1 cellular context compared by ENCODE assay signal in the genomic region with DNA sequence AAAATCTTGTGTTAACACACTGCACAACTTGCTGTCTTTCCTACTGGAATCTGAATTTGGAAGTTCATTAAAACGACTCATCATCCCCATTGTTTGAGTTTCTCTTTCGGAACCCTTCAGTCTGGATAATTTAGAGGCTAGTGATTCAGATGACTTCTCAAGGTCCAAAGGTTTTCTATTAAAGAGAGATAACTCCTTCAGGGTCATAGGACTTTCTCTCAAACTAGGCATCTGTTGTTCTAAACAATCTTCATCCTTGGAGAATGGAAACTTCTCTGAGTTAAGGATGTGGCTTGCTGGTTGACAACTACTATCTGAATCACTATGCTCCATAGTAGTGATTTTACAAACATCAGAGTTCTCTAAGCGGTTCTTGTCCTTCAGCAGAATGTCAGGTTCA.
TF ChIP-seq lines count a peak whose summit lies in the region.

No MANE protein-coding gene starts in this region.

TF ChIP-seq in SK-N-SH treated with all-trans-retinoic acid at 6 μM for 48 hours, 23 proteins besides CTCF, POLR2A, EP300 and RAD21 (continued from another document):
- TF ChIP-seq, protein P1, sequence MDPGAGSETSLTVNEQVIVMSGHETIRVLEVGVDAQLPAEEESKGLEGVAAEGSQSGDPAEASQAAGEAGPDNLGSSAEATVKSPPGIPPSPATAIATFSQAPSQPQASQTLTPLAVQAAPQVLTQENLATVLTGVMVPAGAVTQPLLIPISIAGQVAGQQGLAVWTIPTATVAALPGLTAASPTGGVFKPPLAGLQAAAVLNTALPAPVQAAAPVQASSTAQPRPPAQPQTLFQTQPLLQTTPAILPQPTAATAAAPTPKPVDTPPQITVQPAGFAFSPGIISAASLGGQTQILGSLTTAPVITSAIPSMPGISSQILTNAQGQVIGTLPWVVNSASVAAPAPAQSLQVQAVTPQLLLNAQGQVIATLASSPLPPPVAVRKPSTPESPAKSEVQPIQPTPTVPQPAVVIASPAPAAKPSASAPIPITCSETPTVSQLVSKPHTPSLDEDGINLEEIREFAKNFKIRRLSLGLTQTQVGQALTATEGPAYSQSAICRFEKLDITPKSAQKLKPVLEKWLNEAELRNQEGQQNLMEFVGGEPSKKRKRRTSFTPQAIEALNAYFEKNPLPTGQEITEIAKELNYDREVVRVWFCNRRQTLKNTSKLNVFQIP (CRISPR knock-in tag; IDR thresholded peaks at IDR 0.05; ENCODE audit: borderline replicate concordance, low read depth) = no peak
- TF ChIP-seq ZFP30 (CRISPR knock-in tag; IDR thresholded peaks at IDR 0.05) = no peak
- no peak for TF ChIP-seq SNAI2 (CRISPR knock-in tag; IDR thresholded peaks at IDR 0.05)
- TF ChIP-seq GLIS3 (CRISPR knock-in tag; IDR thresholded peaks at IDR 0.05) = no peak
- TF ChIP-seq OSR1 (CRISPR knock-in tag; IDR thresholded peaks at IDR 0.05) = no peak
- no peak for TF ChIP-seq ARNTL (CRISPR knock-in tag; IDR thresholded peaks at IDR 0.05; ENCODE audit: borderline replicate concordance, low read depth)
- no peak for TF ChIP-seq PPARA (CRISPR knock-in tag; IDR thresholded peaks at IDR 0.05; ENCODE audit: borderline replicate concordance)
- no peak for TF ChIP-seq ESRRG (CRISPR knock-in tag; IDR thresholded peaks at IDR 0.05)
- no peak for TF ChIP-seq ZFP3 (CRISPR knock-in tag; IDR thresholded peaks at IDR 0.05)
- TF ChIP-seq, protein P2, sequence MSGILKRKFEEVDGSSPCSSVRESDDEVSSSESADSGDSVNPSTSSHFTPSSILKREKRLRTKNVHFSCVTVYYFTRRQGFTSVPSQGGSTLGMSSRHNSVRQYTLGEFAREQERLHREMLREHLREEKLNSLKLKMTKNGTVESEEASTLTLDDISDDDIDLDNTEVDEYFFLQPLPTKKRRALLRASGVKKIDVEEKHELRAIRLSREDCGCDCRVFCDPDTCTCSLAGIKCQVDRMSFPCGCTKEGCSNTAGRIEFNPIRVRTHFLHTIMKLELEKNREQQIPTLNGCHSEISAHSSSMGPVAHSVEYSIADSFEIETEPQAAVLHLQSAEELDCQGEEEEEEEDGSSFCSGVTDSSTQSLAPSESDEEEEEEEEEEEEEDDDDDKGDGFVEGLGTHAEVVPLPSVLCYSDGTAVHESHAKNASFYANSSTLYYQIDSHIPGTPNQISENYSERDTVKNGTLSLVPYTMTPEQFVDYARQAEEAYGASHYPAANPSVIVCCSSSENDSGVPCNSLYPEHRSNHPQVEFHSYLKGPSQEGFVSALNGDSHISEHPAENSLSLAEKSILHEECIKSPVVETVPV (CRISPR knock-in tag; IDR thresholded peaks at IDR 0.05) = no peak
- no peak for TF ChIP-seq ZNF565 (CRISPR knock-in tag; conservative IDR thresholded peaks at IDR 0.05; ENCODE audit: low read depth)
- TF ChIP-seq, protein P3, sequence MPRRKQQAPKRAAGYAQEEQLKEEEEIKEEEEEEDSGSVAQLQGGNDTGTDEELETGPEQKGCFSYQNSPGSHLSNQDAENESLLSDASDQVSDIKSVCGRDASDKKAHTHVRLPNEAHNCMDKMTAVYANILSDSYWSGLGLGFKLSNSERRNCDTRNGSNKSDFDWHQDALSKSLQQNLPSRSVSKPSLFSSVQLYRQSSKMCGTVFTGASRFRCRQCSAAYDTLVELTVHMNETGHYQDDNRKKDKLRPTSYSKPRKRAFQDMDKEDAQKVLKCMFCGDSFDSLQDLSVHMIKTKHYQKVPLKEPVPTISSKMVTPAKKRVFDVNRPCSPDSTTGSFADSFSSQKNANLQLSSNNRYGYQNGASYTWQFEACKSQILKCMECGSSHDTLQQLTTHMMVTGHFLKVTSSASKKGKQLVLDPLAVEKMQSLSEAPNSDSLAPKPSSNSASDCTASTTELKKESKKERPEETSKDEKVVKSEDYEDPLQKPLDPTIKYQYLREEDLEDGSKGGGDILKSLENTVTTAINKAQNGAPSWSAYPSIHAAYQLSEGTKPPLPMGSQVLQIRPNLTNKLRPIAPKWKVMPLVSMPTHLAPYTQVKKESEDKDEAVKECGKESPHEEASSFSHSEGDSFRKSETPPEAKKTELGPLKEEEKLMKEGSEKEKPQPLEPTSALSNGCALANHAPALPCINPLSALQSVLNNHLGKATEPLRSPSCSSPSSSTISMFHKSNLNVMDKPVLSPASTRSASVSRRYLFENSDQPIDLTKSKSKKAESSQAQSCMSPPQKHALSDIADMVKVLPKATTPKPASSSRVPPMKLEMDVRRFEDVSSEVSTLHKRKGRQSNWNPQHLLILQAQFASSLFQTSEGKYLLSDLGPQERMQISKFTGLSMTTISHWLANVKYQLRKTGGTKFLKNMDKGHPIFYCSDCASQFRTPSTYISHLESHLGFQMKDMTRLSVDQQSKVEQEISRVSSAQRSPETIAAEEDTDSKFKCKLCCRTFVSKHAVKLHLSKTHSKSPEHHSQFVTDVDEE (CRISPR knock-in tag; IDR thresholded peaks at IDR 0.05) = no peak
- TF ChIP-seq BACH2 (CRISPR knock-in tag; IDR thresholded peaks at IDR 0.05; ENCODE audit: borderline replicate concordance) = no peak
- TF ChIP-seq ZNF70 (CRISPR knock-in tag; IDR thresholded peaks at IDR 0.05) = no peak
